Comparison of ENCODE assay signal across 1 cellular context in the genomic region with DNA sequence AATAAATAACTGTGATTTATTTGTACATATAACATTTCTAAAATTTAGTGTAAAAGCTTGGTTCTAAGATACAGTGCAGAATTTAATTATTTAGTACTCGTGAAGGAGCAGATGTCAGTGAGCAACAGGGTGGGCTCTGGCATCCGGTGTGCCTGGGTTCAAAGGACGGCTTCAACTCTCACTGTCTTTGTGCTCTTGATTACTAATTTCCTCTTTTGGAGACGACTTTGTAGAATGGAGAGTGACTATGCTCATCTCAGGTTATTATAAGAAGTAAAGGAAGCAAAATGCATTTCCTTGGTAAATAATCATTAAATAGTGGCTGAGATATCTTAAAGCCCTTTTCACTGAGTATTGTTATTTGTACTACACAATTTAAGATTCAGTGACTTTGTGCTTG.
TF ChIP-seq lines count a peak whose summit lies in the region.

No MANE protein-coding gene starts in this region.

TF ChIP-seq in WTC11, 78 proteins besides CTCF, POLR2A, EP300 and RAD21 (continued from another document):
- TF ChIP-seq, protein P1, sequence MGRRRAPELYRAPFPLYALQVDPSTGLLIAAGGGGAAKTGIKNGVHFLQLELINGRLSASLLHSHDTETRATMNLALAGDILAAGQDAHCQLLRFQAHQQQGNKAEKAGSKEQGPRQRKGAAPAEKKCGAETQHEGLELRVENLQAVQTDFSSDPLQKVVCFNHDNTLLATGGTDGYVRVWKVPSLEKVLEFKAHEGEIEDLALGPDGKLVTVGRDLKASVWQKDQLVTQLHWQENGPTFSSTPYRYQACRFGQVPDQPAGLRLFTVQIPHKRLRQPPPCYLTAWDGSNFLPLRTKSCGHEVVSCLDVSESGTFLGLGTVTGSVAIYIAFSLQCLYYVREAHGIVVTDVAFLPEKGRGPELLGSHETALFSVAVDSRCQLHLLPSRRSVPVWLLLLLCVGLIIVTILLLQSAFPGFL (CRISPR knock-in tag; IDR thresholded peaks at IDR 0.05; ENCODE audit: borderline replicate concordance): no peak
